9 cellular contexts compared by ENCODE assay signal in genomic region chr6:30515106-30515505, GRCh38. TPM values are rescaled to one million over a fixed set of nuclear protein-coding genes. Genes with fewer than 3 reads are reported as not detected.
DNase-seq lines count a peak whose midpoint lies in the region; ATAC-seq, FAIRE-seq and TF ChIP-seq lines count a peak whose summit lies in the region.
"Had no signal": no experiment of that assay in that cellular context is flagged by ENCODE, and none has a peak within 500 bp of the region (broad histone marks: within the 10 kb centered on the region; RNA-seq: fewer than 3 reads in every experiment).

No MANE protein-coding gene starts in this region.

- H3K4ac ChIP-seq in mesenchymal stem cell (ENCODE audit: low read depth in 1 of 2, low read length in 2 of 2), result no peak overlapping the region

- TF ChIP-seq CTCF in heart left ventricle (IDR thresholded peaks at IDR 0.05), result no peak
- TF ChIP-seq CTCF in upper lobe of right lung (IDR thresholded peaks at IDR 0.05), result no peak
- TF ChIP-seq CTCF in kidney (IDR thresholded peaks at IDR 0.05; ENCODE audit: borderline replicate concordance, extremely low read depth, insufficient read depth), result no peak

- H2AK5ac ChIP-seq in mesenchymal stem cell (ENCODE audit: low read length, severe bottlenecking), result no peak overlapping the region

- 40 to 50% (median 46%) methylated on average over 4 of the region's 4 CpGs for WGBS in heart left ventricle, 4 donors
- WGBS in mesenchymal stem cell, result 57% methylated on average over 4 of the region's 4 CpGs

- no peak for TF ChIP-seq POLR2A in heart left ventricle (IDR thresholded peaks at IDR 0.05)

- ATAC-seq in heart left ventricle (no peak), Right ventricle myocardium superior (ENCODE audit: poor library complexity) (no peak), upper lobe of right lung (no peak), GM18517 (IDR thresholded peaks at IDR 0.05; ENCODE audit: unreplicated experiment) (no peak)

- H3K18ac ChIP-seq in mesenchymal stem cell (ENCODE audit: low read depth in 1 of 2, low read length in 2 of 2), result no peak overlapping the region

- H3K9me3 ChIP-seq in heart left ventricle (peaks cover 0 to 8% (median 0%) of the 10 kb centered on the region in 12 donors), mesenchymal stem cell (ENCODE audit: control insufficient read depth, low read length) (no peaks in the 10 kb centered on the region), upper lobe of right lung (no peaks in the 10 kb centered on the region), kidney (ENCODE audit: control insufficient read depth in 1 of 2, low read length in 2 of 2) (no peaks in the 10 kb centered on the region)

- no peaks in the 10 kb centered on the region for H3K79me1 ChIP-seq in mesenchymal stem cell (replicated peaks; ENCODE audit: low read length, poor library complexity, severe bottlenecking)

- no peak overlapping the region for H2BK12ac ChIP-seq in mesenchymal stem cell (ENCODE audit: low read length in 2 of 2)

- no peak overlapping the region for H3K9ac ChIP-seq in mesenchymal stem cell (ENCODE audit: low read length)
- no peak overlapping the region for H3K9ac ChIP-seq in kidney (ENCODE audit: low read length in 2 of 2)

- intact Hi-C loops in heart left ventricle (cut with DNase I) (no loop called here), Right ventricle myocardium superior (cut with DNase I) (no loop called here), upper lobe of right lung (cut with DNase I) (no loop called here), kidney (cut with DNase I) (no loop called here)

- peak overlapping the region; percentile 61 for H2BK120ac ChIP-seq in mesenchymal stem cell (ENCODE audit: low read depth, low read length)

- H2BK15ac ChIP-seq in mesenchymal stem cell (ENCODE audit: low read depth, poor library complexity, severe bottlenecking), result no peak overlapping the region

- H3K4me3 ChIP-seq in heart left ventricle (peak overlapping the region in 5 of 12 donors; percentile 51 to 59 (median 57)), mesenchymal stem cell (ENCODE audit: insufficient read depth in 1 of 2, low read depth in 1 of 2, low read length in 2 of 2) (no peak overlapping the region), upper lobe of right lung (peak overlapping the region; percentile 53), kidney (ENCODE audit: low read length in 2 of 2) (no peak overlapping the region)

- no peak for DNase-seq in heart left ventricle
- DNase-seq in Right ventricle myocardium superior, result no peak
- DNase-seq in mesenchymal stem cell, result no peak
- no peak for DNase-seq in upper lobe of right lung
- no peak for DNase-seq in kidney
- no peak for DNase-seq in NCI-H2171 (lab: John Stamatoyannopoulos, UW)
- DNase-seq: NK-92 treated with Interleukin-12 subunit alpha and Interleukin-12 subunit beta, amount 100 ng/mL, for 24 hours had no signal

- no peak overlapping the region for H4K91ac ChIP-seq in mesenchymal stem cell (ENCODE audit: low read length)

- H3K36me3 ChIP-seq in heart left ventricle, result no peaks in the 10 kb centered on the region
- H3K36me3 ChIP-seq in mesenchymal stem cell (ENCODE audit: control insufficient read depth in 1 of 2, insufficient read depth in 2 of 2, low read depth in 1 of 2, low read length in 2 of 2), result no peaks in the 10 kb centered on the region
- no peaks in the 10 kb centered on the region for H3K36me3 ChIP-seq in upper lobe of right lung
- H3K36me3 ChIP-seq in kidney (ENCODE audit: control insufficient read depth in 1 of 2, insufficient read depth in 2 of 2, low read length in 2 of 2), result no peaks in the 10 kb centered on the region

- no peak overlapping the region for H3K4me2 ChIP-seq in mesenchymal stem cell (ENCODE audit: low read length, poor library complexity, severe bottlenecking)

- FAIRE-seq in kidney (lab: Jason Lieb, UNC), result no peak

- peak overlapping the region; percentile 83 to 99 (median 92) for H3K27ac ChIP-seq in heart left ventricle
- H3K27ac ChIP-seq in angular gyrus (ENCODE audit: low read depth, low read length), result peak overlapping the region; percentile 19
- no peak overlapping the region for H3K27ac ChIP-seq in mesenchymal stem cell (ENCODE audit: low read length, poor library complexity, severe bottlenecking)
- peak overlapping the region; percentile 92 for H3K27ac ChIP-seq in upper lobe of right lung
- peak overlapping the region in 1 of 2 donors; percentile 69 for H3K27ac ChIP-seq in kidney (ENCODE audit: low read depth in 2 of 2, low read length in 2 of 2)

- peaks cover 0 to 40% (median 9%) of the 10 kb centered on the region in 12 donors for H3K4me1 ChIP-seq in heart left ventricle
- no peaks in the 10 kb centered on the region for H3K4me1 ChIP-seq in mesenchymal stem cell (ENCODE audit: control insufficient read depth, insufficient read depth, low read depth, low read length)
- peaks cover 14% of the 10 kb centered on the region for H3K4me1 ChIP-seq in upper lobe of right lung
- H3K4me1 ChIP-seq in kidney (ENCODE audit: control insufficient read depth in 1 of 2, insufficient read depth in 1 of 2, low read depth in 1 of 2, low read length in 2 of 2), result no peaks in the 10 kb centered on the region

- no peak overlapping the region for H2BK5ac ChIP-seq in mesenchymal stem cell (ENCODE audit: low read depth, low read length, poor library complexity, severe bottlenecking)

- H3K14ac ChIP-seq in mesenchymal stem cell (ENCODE audit: low read length in 2 of 2), result no peak overlapping the region

- no peak overlapping the region for H3K23ac ChIP-seq in mesenchymal stem cell (ENCODE audit: low read length in 2 of 2)

- H4K8ac ChIP-seq in mesenchymal stem cell (ENCODE audit: low read length), result no peak overlapping the region

- H3K27me3 ChIP-seq in heart left ventricle (no peaks in the 10 kb centered on the region), mesenchymal stem cell (ENCODE audit: control insufficient read depth in 1 of 2, insufficient read depth in 1 of 2, low read length in 2 of 2) (no peaks in the 10 kb centered on the region), upper lobe of right lung (no peaks in the 10 kb centered on the region)

- no peak overlapping the region for H2AFZ ChIP-seq in mesenchymal stem cell (ENCODE audit: low read depth, low read length)

RNA-seq across cellular contexts. Expression of gene HLA-E, which starts 25.8 kb away (rescaled TPM):
- total RNA-seq in heart left ventricle (100 to 1,000 TPM in 8 of 9 donors, 10 to 100 TPM in 1; 96.1 to 560 (median 162) TPM), Right ventricle myocardium superior (145 TPM), upper lobe of right lung (1,028 TPM), kidney (525 TPM)
- polyA plus RNA-seq in heart left ventricle (100 to 1,000 TPM; 160 to 200 TPM), kidney (ENCODE audit: insufficient read depth, low read depth, low replicate concordance) (387 TPM)
- polyA plus RNA-seq in mesenchymal stem cell (2013, experiment 1 of 2), result 151 TPM
- 150 TPM for polyA plus RNA-seq in mesenchymal stem cell (2013, experiment 2 of 2)

RNA-seq across cellular contexts. Expression of gene GNL1, which starts 41.2 kb away (rescaled TPM):
- 10 to 100 TPM in 8 of 9 donors, 1 to 10 TPM in 1; 9.1 to 32.4 (median 17.4) TPM for total RNA-seq in heart left ventricle
- polyA plus RNA-seq in heart left ventricle, result 10 to 100 TPM; 17.7 to 33.5 TPM
- total RNA-seq in Right ventricle myocardium superior, result 17.6 TPM
- 38.9 TPM for polyA plus RNA-seq in mesenchymal stem cell (2013, experiment 1 of 2)
- 36.3 TPM for polyA plus RNA-seq in mesenchymal stem cell (2013, experiment 2 of 2)
- 54.8 TPM for total RNA-seq in upper lobe of right lung
- total RNA-seq in kidney, result 70.4 TPM
- polyA plus RNA-seq in kidney (ENCODE audit: insufficient read depth, low read depth, low replicate concordance), result 64.9 TPM

RNA-seq across cellular contexts. Expression of gene PRR3, which starts 42.0 kb away (rescaled TPM):
- total RNA-seq in heart left ventricle (1 to 10 TPM; 1.9 to 4.5 (median 2.9) TPM), Right ventricle myocardium superior (1.4 TPM), upper lobe of right lung (6.9 TPM), kidney (9.3 TPM)
- polyA plus RNA-seq in heart left ventricle (1 to 10 TPM; 3.4 to 3.6 TPM), kidney (ENCODE audit: insufficient read depth, low read depth, low replicate concordance) (7.9 TPM)
- polyA plus RNA-seq in mesenchymal stem cell (2013, experiment 1 of 2), result 14.0 TPM
- polyA plus RNA-seq in mesenchymal stem cell (2013, experiment 2 of 2), result 13.0 TPM

RNA-seq across cellular contexts. Expression of gene ABCF1, which starts 56.1 kb away (rescaled TPM):
- 10 to 100 TPM; 35.1 to 49.0 (median 39.8) TPM for total RNA-seq in heart left ventricle
- 10 to 100 TPM; 28.0 to 76.8 TPM for polyA plus RNA-seq in heart left ventricle
- 32.5 TPM for total RNA-seq in Right ventricle myocardium superior
- polyA plus RNA-seq in mesenchymal stem cell (2013, experiment 1 of 2), result 50.0 TPM
- polyA plus RNA-seq in mesenchymal stem cell (2013, experiment 2 of 2), result 49.7 TPM
- total RNA-seq in upper lobe of right lung, result 42.5 TPM
- total RNA-seq in kidney, result 47.2 TPM
- polyA plus RNA-seq in kidney (ENCODE audit: insufficient read depth, low read depth, low replicate concordance), result 32.9 TPM
